Comparison of ENCODE assay signal across 27 cellular contexts in the genomic region with DNA sequence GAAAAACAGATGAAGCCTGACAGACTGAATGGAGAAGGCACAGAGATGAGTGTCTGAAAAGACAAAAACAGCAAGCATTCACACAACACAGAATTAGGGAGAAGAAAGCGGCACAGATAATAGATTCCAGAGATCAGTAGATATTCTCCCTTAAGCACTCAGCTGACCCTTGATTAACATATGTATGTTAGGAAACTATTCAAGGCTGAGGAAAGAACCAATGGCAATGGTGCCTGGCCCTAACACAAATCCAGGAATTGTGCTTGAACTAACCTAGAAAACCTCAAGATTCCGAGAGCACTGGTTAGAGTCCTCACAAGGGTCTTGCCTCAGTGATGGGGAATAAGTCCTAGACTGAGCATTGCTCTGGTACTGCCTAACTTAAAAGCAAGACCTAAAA. TPM values are rescaled to one million over a fixed set of nuclear protein-coding genes. Genes with fewer than 3 reads are reported as not detected.
"Had no signal": no experiment of that assay in that cellular context is flagged by ENCODE, and none has a peak within 500 bp of the region (broad histone marks: within the 10 kb centered on the region; RNA-seq: fewer than 3 reads in every experiment).

No MANE protein-coding gene starts in this region.

- H3K4me3 ChIP-seq: heart left ventricle, hepatocyte, lung, mucosa of descending colon, prostate gland, right atrium auricular region, smooth muscle cell, suprapubic skin, thyroid gland, vagina had no signal

- H3K79me2 ChIP-seq: hepatocyte, parathyroid adenoma had no signal

- H2AFZ ChIP-seq: hepatocyte, parathyroid adenoma had no signal

- FAIRE-seq: frontal cortex, kidney had no signal

- H3K27me3 ChIP-seq: heart left ventricle, hepatocyte, right atrium auricular region, suprapubic skin, thyroid gland, vagina had no signal

- H3K9me3 ChIP-seq: heart left ventricle, mucosa of descending colon, prostate gland, right atrium auricular region, suprapubic skin, thyroid gland, vagina had no signal

- DNase-seq: cortex of kidney; heart left ventricle; kidney; mucosa of descending colon; naive B cell; stimulated activated CD4-positive, alpha-beta T cell treated with anti-CD3 and anti-CD28 coated beads, Interleukin-12 subunit alpha, Interleukin-12 subunit beta, amount 100 ng/mL, for 4 hours; stimulated activated CD4-positive, alpha-beta T cell treated with anti-CD3 and anti-CD28 coated beads, Interleukin-1b, Interleukin-23, amount 100 ng/mL, for 48 hours; stimulated activated CD4-positive, alpha-beta T cell treated with anti-CD3 and anti-CD28 coated beads, Interleukin-4, amount 100 ng/mL, for 1 hour; stimulated activated CD8-positive, alpha-beta memory T cell treated with anti-CD3 and anti-CD28 coated beads, Interleukin-4, amount 100 ng/mL, for 48 hours; stimulated activated naive CD4-positive, alpha-beta T cell; stimulated activated naive CD8-positive, alpha-beta T cell treated with anti-CD3 and anti-CD28 coated beads, Interleukin-15, amount 100 ng/mL, for 72 hours; thyroid gland; trophoblast cell had no signal

- H3K9me3 Mint-ChIP-seq: mesothelial cell of epicardium had no signal

- H3K27me3 Mint-ChIP-seq: memory B cell; naive B cell; natural killer cell treated with Interleukin-12 subunit alpha and Interleukin-12 subunit beta and Interleukin-15 and Interleukin-18, amount 100 ng/mL, for 72 hours; stimulated activated naive CD8-positive, alpha-beta T cell treated with anti-CD3 and anti-CD28 coated beads, Interleukin-15, amount 100 ng/mL, for 72 hours had no signal

- H3K4me1 ChIP-seq: parathyroid adenoma, prostate gland, right atrium auricular region, suprapubic skin, thyroid gland, vagina had no signal

- H3K27ac ChIP-seq: heart left ventricle, hepatocyte, parathyroid adenoma, prostate gland, right atrium auricular region, suprapubic skin, thyroid gland, vagina had no signal

- H3K4me3 Mint-ChIP-seq: memory B cell; mesothelial cell of epicardium; naive B cell; natural killer cell treated with Interleukin-12 subunit alpha and Interleukin-12 subunit beta and Interleukin-15 and Interleukin-18, amount 100 ng/mL, for 72 hours; neural crest cell; stimulated activated naive CD8-positive, alpha-beta T cell treated with anti-CD3 and anti-CD28 coated beads, Interleukin-15, amount 100 ng/mL, for 72 hours had no signal

- H3K9ac ChIP-seq: parathyroid adenoma had no signal

- H3K27ac Mint-ChIP-seq: memory B cell; mesothelial cell of epicardium; natural killer cell treated with Interleukin-12 subunit alpha and Interleukin-12 subunit beta and Interleukin-15 and Interleukin-18, amount 100 ng/mL, for 72 hours; stimulated activated naive CD8-positive, alpha-beta T cell treated with anti-CD3 and anti-CD28 coated beads, Interleukin-15, amount 100 ng/mL, for 72 hours had no signal

- H3K4me1 Mint-ChIP-seq: memory B cell; mesothelial cell of epicardium; naive B cell; stimulated activated naive CD8-positive, alpha-beta T cell treated with anti-CD3 and anti-CD28 coated beads, Interleukin-15, amount 100 ng/mL, for 72 hours had no signal

- H3K4me2 ChIP-seq: hepatocyte, smooth muscle cell had no signal

- ATAC-seq: heart left ventricle; mucosa of descending colon; natural killer cell treated with Interleukin-12 subunit alpha and Interleukin-12 subunit beta and Interleukin-15 and Interleukin-18, amount 100 ng/mL, for 72 hours; sciatic nerve; stimulated activated naive CD8-positive, alpha-beta T cell treated with anti-CD3 and anti-CD28 coated beads, Interleukin-15, amount 100 ng/mL, for 72 hours had no signal

- H3K36me3 ChIP-seq: heart left ventricle, prostate gland, right atrium auricular region, suprapubic skin, thyroid gland, vagina had no signal

- H3K36me3 Mint-ChIP-seq: memory B cell; naive B cell; natural killer cell treated with Interleukin-12 subunit alpha and Interleukin-12 subunit beta and Interleukin-15 and Interleukin-18, amount 100 ng/mL, for 72 hours had no signal

RNA-seq across cellular contexts. Expression of gene KCNT2, which starts 30.9 kb away (rescaled TPM):
- total RNA-seq: natural killer cell treated with Interleukin-12 subunit alpha and Interleukin-12 subunit beta and Interleukin-15 and Interleukin-18, amount 100 ng/mL, for 72 hours had no signal
